In genomic region chr16:66904428-66904845, GRCh38 we compare ENCODE assay signal across 17 cellular contexts. TPM values are rescaled to one million over a fixed set of nuclear protein-coding genes. Genes with fewer than 3 reads are reported as not detected.
DNase-seq lines count a peak whose midpoint lies in the region; ATAC-seq and TF ChIP-seq lines count a peak whose summit lies in the region.
"Had no signal": no experiment of that assay in that cellular context is flagged by ENCODE, and none has a peak within 500 bp of the region (broad histone marks: within the 10 kb centered on the region; RNA-seq: fewer than 3 reads in every experiment).

No MANE protein-coding gene starts in this region.

- H3K27ac ChIP-seq in esophagus squamous epithelium (peak overlapping the region; percentile 68 to 93 (median 90)), muscle layer of duodenum (ENCODE audit: low read length) (peak overlapping the region; percentile 16), upper lobe of left lung (peak overlapping the region; percentile 27 to 67 (median 60))

- DNase-seq in HuH-7.5 (ENCODE audit: low spot score) (peak; percentile 6), esophagus squamous epithelium (lab: John Stamatoyannopoulos, UW) (no peak), upper lobe of left lung (no peak), HK-2 (ENCODE audit: unreplicated experiment) (no peak), epidermal melanocyte (ENCODE audit: insufficient read length, low spot score) (no peak)
- DNase-seq: activated CD4-positive, alpha-beta T cell treated with anti-CD3 and anti-CD28 coated beads, Interleukin-2, amount 50 U/mL, for 48 hours; activated T-cell treated with anti-CD3 and anti-CD28 coated beads, Interleukin-2, amount 50 U/mL, for 4 hours; effector CD4-positive, alpha-beta T cell; GF-D8; naive B cell; NCI-H2081 treated with DMSO at 0.1 percent for 48 hours; NCI-H82 had no signal

- no peaks in the 10 kb centered on the region for H3K9me3 ChIP-seq in esophagus squamous epithelium
- H3K9me3 ChIP-seq in muscle layer of duodenum (ENCODE audit: control insufficient read depth in 1 of 2, low read length in 2 of 2) = no peaks in the 10 kb centered on the region
- no peaks in the 10 kb centered on the region for H3K9me3 ChIP-seq in upper lobe of left lung

- no peaks in the 10 kb centered on the region for H3K36me3 ChIP-seq in esophagus squamous epithelium
- no peaks in the 10 kb centered on the region for H3K36me3 ChIP-seq in muscle layer of duodenum (ENCODE audit: control insufficient read depth in 1 of 2, insufficient read depth in 2 of 2, low read length in 2 of 2)
- no peaks in the 10 kb centered on the region for H3K36me3 ChIP-seq in upper lobe of left lung

- TF ChIP-seq EP300 in upper lobe of left lung (IDR thresholded peaks at IDR 0.05) = no peak

- ATAC-seq in upper lobe of left lung (ENCODE audit: low FRiP score in 2 of 2) (no peak), HG03354 (IDR thresholded peaks at IDR 0.05; ENCODE audit: poor library complexity, severe bottlenecking, unreplicated experiment) (no peak)
- ATAC-seq: activated T-cell treated with anti-CD3 and anti-CD28 coated beads, Interleukin-2, amount 50 U/mL, for 4 hours had no signal

- H3K27me3 ChIP-seq in esophagus squamous epithelium = no peaks in the 10 kb centered on the region
- H3K27me3 ChIP-seq in muscle layer of duodenum (ENCODE audit: low read depth, low read length) = no peaks in the 10 kb centered on the region
- H3K27me3 ChIP-seq in upper lobe of left lung = no peaks in the 10 kb centered on the region

- TF ChIP-seq CTCF in esophagus squamous epithelium (IDR thresholded peaks at IDR 0.05) = no peak
- no peak for TF ChIP-seq CTCF in upper lobe of left lung (IDR thresholded peaks at IDR 0.05)

- TF ChIP-seq POLR2A in esophagus squamous epithelium (IDR thresholded peaks at IDR 0.05) (no peak), upper lobe of left lung (IDR thresholded peaks at IDR 0.05) (no peak)

- WGBS in esophagus squamous epithelium, 2 donors = 88 to 96% methylated on average over 4 to 9 of the region's 13 CpGs
- 92 to 98% methylated on average over 12 to 13 of the region's 13 CpGs for WGBS in upper lobe of left lung, 2 donors

- H3K4me1 ChIP-seq in esophagus squamous epithelium (peaks cover 42 to 91% (median 62%) of the 10 kb centered on the region in 3 donors), muscle layer of duodenum (ENCODE audit: control insufficient read depth in 1 of 2, insufficient read depth in 2 of 2, low read length in 2 of 2) (peaks cover 24 to 55% of the 10 kb centered on the region in 2 donors), upper lobe of left lung (peaks cover 31 to 35% (median 32%) of the 10 kb centered on the region in 4 donors)

- intact Hi-C loops in esophagus squamous epithelium (cut with DNase I) = no loop called here

- H3K4me3 ChIP-seq in esophagus squamous epithelium (no peak overlapping the region), muscle layer of duodenum (ENCODE audit: low read depth in 1 of 2, low read length in 2 of 2) (no peak overlapping the region), upper lobe of left lung (no peak overlapping the region)

RNA-seq across cellular contexts. Expression of gene CDH16, which starts 14.2 kb away (rescaled TPM):
- 1 to 10 TPM; 1.9 to 6.3 (median 4.1) TPM for total RNA-seq in esophagus squamous epithelium
- total RNA-seq in upper lobe of left lung = 1 to 10 TPM in 2 of 6 donors, under 1 TPM in 1, not detected in 3; 0.40 to 1.8 (median 1.7) TPM
- total RNA-seq: activated T-cell treated with anti-CD3 and anti-CD28 coated beads, Interleukin-2, amount 50 U/mL, for 4 hours; B cell; H1; progenitor cell of endocrine pancreas had no signal

RNA-seq across cellular contexts. Expression of gene RRAD, which starts 20.9 kb away (rescaled TPM):
- 100 to 1,000 TPM in 2 of 4 donors, 10 to 100 TPM in 2; 68.7 to 208 (median 129) TPM for total RNA-seq in esophagus squamous epithelium
- total RNA-seq in upper lobe of left lung = 10 to 100 TPM; 13.8 to 50.3 (median 47.0) TPM
- total RNA-seq: H1 had no signal

RNA-seq across cellular contexts. Expression of gene PDP2, which starts 24.1 kb away (rescaled TPM):
- 10 to 100 TPM in 2 of 4 donors, 1 to 10 TPM in 2; 4.1 to 12.9 (median 9.4) TPM for total RNA-seq in esophagus squamous epithelium
- 10 to 100 TPM; 12.3 to 24.6 (median 17.4) TPM for total RNA-seq in upper lobe of left lung

RNA-seq across cellular contexts. Expression of gene CIAO2B, which starts 29.8 kb away (rescaled TPM):
- total RNA-seq in esophagus squamous epithelium = 100 to 1,000 TPM; 112 to 153 (median 126) TPM
- total RNA-seq in upper lobe of left lung = 100 to 1,000 TPM in 1 of 6 donors, 10 to 100 TPM in 5; 59.6 to 131 (median 73.2) TPM

RNA-seq across cellular contexts. Expression of gene CES2, which starts 30.9 kb away (rescaled TPM):
- total RNA-seq in esophagus squamous epithelium (100 to 1,000 TPM; 120 to 250 (median 170) TPM), upper lobe of left lung (10 to 100 TPM; 32.2 to 76.1 (median 46.5) TPM)

Comparison
In these comparisons a context has a peak if more than half of its experiments do, and no peak if none do; other contexts are left out.
1. H3K27ac ChIP-seq: peak in every context shown above with its lines; median percentile 90 in esophagus squamous epithelium; 60 in upper lobe of left lung; 16 in muscle layer of duodenum.